In the genomic region with DNA sequence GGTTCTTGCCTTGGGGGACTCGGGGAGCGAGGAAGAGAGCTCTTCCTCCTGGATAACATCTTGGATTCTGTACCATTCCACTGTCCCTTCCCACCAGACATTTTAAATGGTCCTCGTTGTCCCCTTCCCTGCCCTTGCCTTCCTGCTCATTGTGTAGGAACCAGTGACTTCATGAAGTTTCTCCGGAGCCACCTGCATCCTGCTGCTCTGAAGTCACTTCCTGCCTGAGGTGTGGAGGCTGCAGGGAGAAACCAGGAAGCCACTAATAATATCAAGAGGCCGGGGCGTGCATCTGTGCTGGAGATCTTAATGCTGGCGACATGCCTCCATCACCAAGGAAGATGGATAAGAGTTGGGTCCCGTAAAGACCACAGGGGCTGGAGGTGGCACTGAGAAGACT, we compare ENCODE assay signal across 10 cellular contexts. TPM values are rescaled to one million over a fixed set of nuclear protein-coding genes. Genes with fewer than 3 reads are reported as not detected.
DNase-seq lines count a peak whose midpoint lies in the region; ATAC-seq and TF ChIP-seq lines count a peak whose summit lies in the region.
"Had no signal": no experiment of that assay in that cellular context is flagged by ENCODE, and none has a peak within 500 bp of the region (broad histone marks: within the 10 kb centered on the region; RNA-seq: fewer than 3 reads in every experiment).

No MANE protein-coding gene starts in this region.

- DNase-seq in GDM1 (lab: John Stamatoyannopoulos, UW), result peak; percentile 69
- peak; percentile 56 for DNase-seq in T-helper 2 cell treated with Interferon-gamma antibody and Interleukin-4, amounts not matched to agents 5 μg/mL and 100 μg/mL, for 36 hours (ENCODE audit: low spot score)
- no peak for DNase-seq in natural killer cell treated with Interleukin-12 subunit alpha and Interleukin-12 subunit beta and Interleukin-15 and Interleukin-18, amount 100 ng/mL, for 72 hours (ENCODE audit: low spot score)
- DNase-seq in anterior cingulate cortex (lab: John Stamatoyannopoulos, UW), result no peak
- no peak for DNase-seq in sciatic nerve (ENCODE audit: low spot score)
- no peak for DNase-seq in neural progenitor cell (ENCODE audit: low spot score)
- DNase-seq: NCI-H1105, SJCRH30 had no signal

- no peaks in the 10 kb centered on the region for H3K36me3 Mint-ChIP-seq in T-helper 2 cell treated with Interferon-gamma antibody and Interleukin-4, amounts not matched to agents 5 μg/mL and 100 μg/mL, for 36 hours (ENCODE audit: low read depth)
- no peaks in the 10 kb centered on the region for H3K36me3 Mint-ChIP-seq in natural killer cell treated with Interleukin-12 subunit alpha and Interleukin-12 subunit beta and Interleukin-15 and Interleukin-18, amount 100 ng/mL, for 72 hours
- H3K36me3 Mint-ChIP-seq in neural progenitor cell, result no peaks in the 10 kb centered on the region

- H3K4me2 ChIP-seq in neural progenitor cell, result no peak overlapping the region

- H3K9me3 Mint-ChIP-seq in T-helper 2 cell treated with Interferon-gamma antibody and Interleukin-4, amounts not matched to agents 5 μg/mL and 100 μg/mL, for 36 hours, result no peaks in the 10 kb centered on the region
- no peaks in the 10 kb centered on the region for H3K9me3 Mint-ChIP-seq in natural killer cell treated with Interleukin-12 subunit alpha and Interleukin-12 subunit beta and Interleukin-15 and Interleukin-18, amount 100 ng/mL, for 72 hours
- no peaks in the 10 kb centered on the region for H3K9me3 Mint-ChIP-seq in neural progenitor cell

- no peaks in the 10 kb centered on the region for H3F3A ChIP-seq in neural progenitor cell (ENCODE audit: low read depth)

- intact Hi-C loops in sciatic nerve (cut with DNase I), result no loop called here

- no peak for TF ChIP-seq CTCF in neural progenitor cell (IDR thresholded peaks at IDR 0.05)

- peak overlapping the region; percentile 81 for H3K27ac Mint-ChIP-seq in T-helper 2 cell treated with Interferon-gamma antibody and Interleukin-4, amounts not matched to agents 5 μg/mL and 100 μg/mL, for 36 hours
- H3K27ac Mint-ChIP-seq in natural killer cell treated with Interleukin-12 subunit alpha and Interleukin-12 subunit beta and Interleukin-15 and Interleukin-18, amount 100 ng/mL, for 72 hours, result peak overlapping the region; percentile 40 to 70
- H3K27ac Mint-ChIP-seq in neural progenitor cell, result no peak overlapping the region

- H3K4me3 Mint-ChIP-seq in T-helper 2 cell treated with Interferon-gamma antibody and Interleukin-4, amounts not matched to agents 5 μg/mL and 100 μg/mL, for 36 hours, result peak overlapping the region; percentile 75
- peak overlapping the region; percentile 53 for H3K4me3 Mint-ChIP-seq in natural killer cell treated with Interleukin-12 subunit alpha and Interleukin-12 subunit beta and Interleukin-15 and Interleukin-18, amount 100 ng/mL, for 72 hours
- no peak overlapping the region for H3K4me3 Mint-ChIP-seq in neural progenitor cell

- H2AFZ ChIP-seq in neural progenitor cell (replicated peaks), result no peak overlapping the region

- no peaks in the 10 kb centered on the region for H3K27me3 ChIP-seq in neural progenitor cell
- H3K27me3 ChIP-seq: SJCRH30 had no signal

- peak overlapping the region; percentile 63 for H3K27ac ChIP-seq in cingulate gyrus (ENCODE audit: low read depth, low read length)
- H3K27ac ChIP-seq in neural progenitor cell, result no peak overlapping the region
- H3K27ac ChIP-seq: SJCRH30 had no signal

- no peaks in the 10 kb centered on the region for H3K79me2 ChIP-seq in neural progenitor cell (ENCODE audit: low read depth)

- no peaks in the 10 kb centered on the region for H3K9me3 ChIP-seq in neural progenitor cell (ENCODE audit: low read depth)
- H3K9me3 ChIP-seq: SJCRH30 had no signal

- H4K20me1 ChIP-seq in neural progenitor cell (ENCODE audit: low read depth), result no peaks in the 10 kb centered on the region

- no peak overlapping the region for H3K9ac ChIP-seq in neural progenitor cell

- H3K27me3 Mint-ChIP-seq in T-helper 2 cell treated with Interferon-gamma antibody and Interleukin-4, amounts not matched to agents 5 μg/mL and 100 μg/mL, for 36 hours (ENCODE audit: low read depth), result no peaks in the 10 kb centered on the region
- H3K27me3 Mint-ChIP-seq in natural killer cell treated with Interleukin-12 subunit alpha and Interleukin-12 subunit beta and Interleukin-15 and Interleukin-18, amount 100 ng/mL, for 72 hours, result no peaks in the 10 kb centered on the region
- H3K27me3 Mint-ChIP-seq in neural progenitor cell (ENCODE audit: insufficient read depth, low read depth), result peaks cover 23% of the 10 kb centered on the region

- H3K4me1 Mint-ChIP-seq in T-helper 2 cell treated with Interferon-gamma antibody and Interleukin-4, amounts not matched to agents 5 μg/mL and 100 μg/mL, for 36 hours (ENCODE audit: low read depth), result peaks cover 40% of the 10 kb centered on the region
- H3K4me1 Mint-ChIP-seq in natural killer cell treated with Interleukin-12 subunit alpha and Interleukin-12 subunit beta and Interleukin-15 and Interleukin-18, amount 100 ng/mL, for 72 hours (ENCODE audit: low read depth in 2 of 2), result peaks cover 52 to 56% of the 10 kb centered on the region in 2 donors
- peaks cover 2% of the 10 kb centered on the region for H3K4me1 Mint-ChIP-seq in neural progenitor cell

- peak in 1 of 2 donors; percentile 39 for ATAC-seq in natural killer cell treated with Interleukin-12 subunit alpha and Interleukin-12 subunit beta and Interleukin-15 and Interleukin-18, amount 100 ng/mL, for 72 hours
- ATAC-seq in sciatic nerve (no peak), HG03025 (IDR thresholded peaks at IDR 0.05; ENCODE audit: low FRiP score, unreplicated experiment) (no peak)

- no peak overlapping the region for H3K4me3 ChIP-seq in neural progenitor cell
- H3K4me3 ChIP-seq: SJCRH30 had no signal

- no peaks in the 10 kb centered on the region for H3K4me1 ChIP-seq in neural progenitor cell
- H3K4me1 ChIP-seq: SJCRH30 had no signal

- no peaks in the 10 kb centered on the region for H3K36me3 ChIP-seq in neural progenitor cell
- H3K36me3 ChIP-seq: SJCRH30 had no signal

RNA-seq across cellular contexts. Expression of a gene that starts 6.2 kb away (rescaled TPM):
- total RNA-seq in natural killer cell treated with Interleukin-12 subunit alpha and Interleukin-12 subunit beta and Interleukin-15 and Interleukin-18, amount 100 ng/mL, for 72 hours, result 10 to 100 TPM; 11.7 to 19.1 TPM
- 1.8 TPM for total RNA-seq in sciatic nerve
- 1.4 TPM in 1 of 2 replicates, not detected in the other for total RNA-seq in neural progenitor cell (ENCODE audit: low replicate concordance)

RNA-seq across cellular contexts. Expression of a gene that starts 6.8 kb away (rescaled TPM):
- total RNA-seq in natural killer cell treated with Interleukin-12 subunit alpha and Interleukin-12 subunit beta and Interleukin-15 and Interleukin-18, amount 100 ng/mL, for 72 hours, result 1 to 10 TPM in 1 of 2 donors, under 1 TPM in 1; 0.73 to 1.1 TPM
- total RNA-seq in sciatic nerve (24.5 TPM), neural progenitor cell (ENCODE audit: low replicate concordance) (3.8 and 5.3 TPM in 2 replicates)

RNA-seq across cellular contexts. Expression of a gene that starts 14.2 kb away (rescaled TPM):
- 1 to 10 TPM; 1.2 to 1.7 TPM for total RNA-seq in natural killer cell treated with Interleukin-12 subunit alpha and Interleukin-12 subunit beta and Interleukin-15 and Interleukin-18, amount 100 ng/mL, for 72 hours
- total RNA-seq in sciatic nerve, result 0.89 TPM
- total RNA-seq in neural progenitor cell (ENCODE audit: low replicate concordance), result not detected in 2 replicates
- total RNA-seq: SJCRH30 had no signal

RNA-seq across cellular contexts. Expression of a gene that starts 17.2 kb away (rescaled TPM):
- total RNA-seq in natural killer cell treated with Interleukin-12 subunit alpha and Interleukin-12 subunit beta and Interleukin-15 and Interleukin-18, amount 100 ng/mL, for 72 hours, result 100 to 1,000 TPM; 206 to 224 TPM
- total RNA-seq in sciatic nerve (152 TPM), neural progenitor cell (ENCODE audit: low replicate concordance) (104 and 137 TPM in 2 replicates)

RNA-seq across cellular contexts. Expression of a gene that starts 33.8 kb away (rescaled TPM):
- total RNA-seq in natural killer cell treated with Interleukin-12 subunit alpha and Interleukin-12 subunit beta and Interleukin-15 and Interleukin-18, amount 100 ng/mL, for 72 hours, result not detected
- not detected for total RNA-seq in sciatic nerve
- total RNA-seq in neural progenitor cell (ENCODE audit: low replicate concordance), result 0.21 and 0.40 TPM in 2 replicates
- total RNA-seq: SJCRH30 had no signal

Comparison
In these comparisons a context has a peak if more than half of its experiments do, and no peak if none do; other contexts are left out.
1. DNase-seq: peak in GDM1 (single experiment) and T-helper 2 cell treated with Interferon-gamma antibody and Interleukin-4, amounts not matched to agents 5 μg/mL and 100 μg/mL, for 36 hours (single experiment); none in natural killer cell treated with Interleukin-12 subunit alpha and Interleukin-12 subunit beta and Interleukin-15 and Interleukin-18, amount 100 ng/mL, for 72 hours (single experiment), anterior cingulate cortex (0 of 58), sciatic nerve (single experiment) and neural progenitor cell (single experiment).